ENCODE assay signal across 10 cellular contexts in genomic region chr6:153210083-153210482, GRCh38.
DNase-seq lines count a peak whose midpoint lies in the region; ATAC-seq and TF ChIP-seq lines count a peak whose summit lies in the region.
"Had no signal": no experiment of that assay in that cellular context is flagged by ENCODE, and none has a peak within 500 bp of the region (broad histone marks: within the 10 kb centered on the region; RNA-seq: fewer than 3 reads in every experiment).

No MANE protein-coding gene starts in this region.

- no peaks in the 10 kb centered on the region for H3K9me3 ChIP-seq in T-helper 17 cell (ENCODE audit: control insufficient read depth, low read length, poor library complexity, severe bottlenecking)

- DNase-seq in COLO829 (ENCODE audit: low spot score) (peak; percentile 4), amniotic epithelial cell (ENCODE audit: low read depth) (peak; percentile 30), CD14-positive monocyte (ENCODE audit: low spot score) (no peak), SHP77 treated with DMSO at 0.1 percent for 48 hours (lab: John Stamatoyannopoulos, UW) (no peak), T-helper 17 cell (no peak), kidney tubule cell (ENCODE audit: low spot score) (no peak)
- DNase-seq: DMS79 treated with DMSO at 0.1 percent for 48 hours, heart left ventricle had no signal

- H3K36me3 Mint-ChIP-seq in CD14-positive monocyte, result no peaks in the 10 kb centered on the region
- no peaks in the 10 kb centered on the region for H3K36me3 Mint-ChIP-seq in T-helper 17 cell (ENCODE audit: low read depth)

- H3K27me3 Mint-ChIP-seq in CD14-positive monocyte (ENCODE audit: low read depth in 3 of 3), result no peaks in the 10 kb centered on the region
- no peaks in the 10 kb centered on the region for H3K27me3 Mint-ChIP-seq in T-helper 17 cell

- H3K4me3 Mint-ChIP-seq in CD14-positive monocyte, result no peak overlapping the region
- H3K4me3 Mint-ChIP-seq in T-helper 17 cell, result no peak overlapping the region

- intact Hi-C loops in CD14-positive monocyte (cut with micrococcal nuclease), result no loop called here

- no peaks in the 10 kb centered on the region for H3K9me3 Mint-ChIP-seq in CD14-positive monocyte

- no peak for TF ChIP-seq CTCF in CD14-positive monocyte (IDR thresholded peaks at IDR 0.05)

- H3K27ac Mint-ChIP-seq in CD14-positive monocyte (no peak overlapping the region), T-helper 17 cell (no peak overlapping the region)

- H3K4me1 Mint-ChIP-seq in CD14-positive monocyte (peaks cover 8% of the 10 kb centered on the region), T-helper 17 cell (no peaks in the 10 kb centered on the region)

- ATAC-seq in GM19438 (IDR thresholded peaks at IDR 0.05; ENCODE audit: low read depth, unreplicated experiment) (peak; percentile 95), HG03108 (IDR thresholded peaks at IDR 0.05; ENCODE audit: unreplicated experiment) (peak; percentile 77), T-helper 17 cell (no peak)

Comparison
In these comparisons a context has a peak if more than half of its experiments do, and no peak if none do; other contexts are left out.
1. DNase-seq: peak in COLO829 (single experiment) and amniotic epithelial cell (single experiment); none in CD14-positive monocyte (single experiment), SHP77 treated with DMSO at 0.1 percent for 48 hours (single experiment), T-helper 17 cell (0 of 3) and kidney tubule cell (single experiment).